19 cellular contexts compared by ENCODE assay signal in the genomic region with DNA sequence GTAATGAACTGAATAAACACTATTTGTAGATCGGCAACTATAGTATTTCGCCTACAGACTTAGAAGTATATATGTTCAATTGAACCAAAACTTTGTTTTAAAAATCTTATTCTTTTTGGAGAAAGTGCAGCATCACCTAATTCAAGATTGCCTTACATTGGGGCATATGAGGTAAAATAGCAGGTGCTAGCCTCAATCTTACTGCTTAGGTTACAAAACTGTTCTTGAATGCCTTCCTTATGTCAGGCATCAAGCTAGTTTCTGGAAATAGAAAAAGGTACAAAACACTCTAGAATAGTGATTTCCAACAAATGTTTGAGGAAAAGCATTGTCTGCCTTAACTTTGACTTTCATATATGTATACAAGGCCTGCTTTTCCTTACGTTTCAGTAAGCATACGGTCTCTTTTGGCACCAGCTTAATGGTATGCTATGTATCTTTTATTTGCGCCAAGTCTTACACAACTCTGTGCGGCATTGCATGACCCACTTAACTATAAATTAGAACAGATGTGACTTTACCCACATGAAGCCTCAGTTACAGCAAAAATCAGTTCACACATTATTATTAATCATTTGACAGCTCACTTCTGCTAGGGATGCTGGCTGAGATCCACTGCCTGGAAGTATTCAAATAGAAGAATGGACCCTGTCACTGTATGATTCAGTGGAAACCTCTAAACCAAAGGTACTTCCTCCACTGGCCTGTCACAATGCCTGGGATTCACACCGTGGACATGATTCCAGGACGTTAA.
DNase-seq lines count a peak whose midpoint lies in the region; ATAC-seq, FAIRE-seq and TF ChIP-seq lines count a peak whose summit lies in the region.
"Had no signal": no experiment of that assay in that cellular context is flagged by ENCODE, and none has a peak within 500 bp of the region (broad histone marks: within the 10 kb centered on the region; RNA-seq: fewer than 3 reads in every experiment).

No MANE protein-coding gene starts in this region.

- no peaks in the 10 kb centered on the region for H3K9me3 ChIP-seq in HepG2 (ENCODE audit: low read length)
- H3K9me3 ChIP-seq: esophagus squamous epithelium had no signal

- no peaks in the 10 kb centered on the region for H4K20me1 ChIP-seq in HepG2 (ENCODE audit: insufficient read depth, low read length)

- TF ChIP-seq POLR2A in HepG2 (IDR thresholded peaks at IDR 0.05; ENCODE audit: insufficient read depth in 1 of 2, low read depth in 2 of 2, low read length in 2 of 2): no peak

- POLR2A ChIA-PET in HepG2 (lab: Yijun Ruan, JAX): no interaction called here

- H3K36me3 ChIP-seq in HepG2 (replicated peaks in 1 of 2; ENCODE audit: control insufficient read depth in 1 of 2, insufficient read depth in 2 of 2, low read length in 2 of 2): no peaks in the 10 kb centered on the region
- H3K36me3 ChIP-seq: esophagus squamous epithelium had no signal

- H3K4me2 ChIP-seq in HepG2 (ENCODE audit: low read depth, low read length): no peak overlapping the region
- H3K4me2 ChIP-seq: GM23338 had no signal

- DNase-seq in AG10803 (ENCODE audit: low read depth): peak; percentile 89
- peak; percentile 41 for DNase-seq in dermis blood vessel endothelial cell
- no peak for DNase-seq in HepG2 (ENCODE audit: low spot score)
- no peak for DNase-seq in NCI-H510A treated with DMSO at 0.1 percent for 48 hours (lab: John Stamatoyannopoulos, UW)
- no peak for DNase-seq in SKM-1 treated with dmso at 0.1 percent for 144 hours (lab: John Stamatoyannopoulos, UW; ENCODE audit: unreplicated experiment)
- DNase-seq: activated naive CD4-positive, alpha-beta T cell treated with Interleukin-2 at 50 U/mL for 16 hours; esophagus squamous epithelium; left ventricle myocardium superior; NCI-H1092; NCI-H82; nucleus accumbens; stimulated activated CD4-positive, alpha-beta T cell treated with anti-CD3 and anti-CD28 coated beads, Interleukin-2, amount 100 ng/mL, for 48 hours; SW 1271 had no signal

- no peak for TF ChIP-seq EP300 in Ishikawa (IDR thresholded peaks at IDR 0.05; ENCODE audit: borderline replicate concordance)
- no peak for TF ChIP-seq EP300 in HepG2 (IDR thresholded peaks at IDR 0.05; ENCODE audit: low read depth in 2 of 2, low read length in 2 of 2)
- no peak for TF ChIP-seq EP300 in HepG2 (CRISPR knock-in tag; IDR thresholded peaks at IDR 0.05; ENCODE audit: borderline replicate concordance)

- WGBS in HepG2 (ENCODE audit: low lambda C conversion rate): 63% methylated on average over 8 of the region's 8 CpGs

- CTCF ChIA-PET in HepG2 (lab: Yijun Ruan, JAX; ENCODE audit: low intra/inter-chr PET ratio, low total read pairs): no interaction called here

- ATAC-seq in HepG2 (peak; percentile 41; the same call in 1 of the 3 replicates), HG02571 (IDR thresholded peaks at IDR 0.05; ENCODE audit: unreplicated experiment) (no peak), HG02759 (IDR thresholded peaks at IDR 0.05; ENCODE audit: unreplicated experiment) (no peak)
- ATAC-seq: GM23338, K562, left ventricle myocardium superior, Panc1 had no signal

- BruUV-seq in HepG2 (replicated peaks; lab: Mats Ljungman, UMichigan): no TSS peak

- in situ Hi-C loops in HepG2 (cut with HindIII; ENCODE audit: extremely low pct_ligation_motif_present, low pct_unique_long_range_greater_than_20kb): no loop called here

- no peaks in the 10 kb centered on the region for H3K79me2 ChIP-seq in HepG2 (ENCODE audit: insufficient read depth, low read length)

- no peak overlapping the region for H2AFZ ChIP-seq in HepG2 (ENCODE audit: low read length)
- H2AFZ ChIP-seq: GM23338 had no signal

- no peaks in the 10 kb centered on the region for H3K27me3 ChIP-seq in HepG2 (ENCODE audit: control insufficient read depth in 1 of 2, insufficient read depth in 2 of 2, low read length in 2 of 2)
- H3K27me3 ChIP-seq: esophagus squamous epithelium had no signal

- FAIRE-seq in HepG2 (lab: Jason Lieb, UNC): no peak
- FAIRE-seq: K562 had no signal

- intact Hi-C loops in HepG2 (cut with micrococcal nuclease; ENCODE audit: unreplicated experiment): no loop called here

- no peak overlapping the region for H3K9ac ChIP-seq in HepG2 (ENCODE audit: insufficient read depth, low read depth, low read length)

- TF ChIP-seq CTCF in AG10803 (conservative IDR thresholded peaks at IDR 0.05; ENCODE audit: low read length) (no peak), HepG2 (CRISPR knock-in tag; IDR thresholded peaks at IDR 0.05) (no peak)

- H3K4me1 ChIP-seq in HepG2 (ENCODE audit: insufficient read depth, low read length): no peaks in the 10 kb centered on the region

- TF ChIP-seq RAD21 in Ishikawa (IDR thresholded peaks at IDR 0.05; ENCODE audit: low read depth) (no peak), HepG2 (CRISPR knock-in tag; IDR thresholded peaks at IDR 0.05) (no peak)

- H3K27ac ChIP-seq in HepG2 (ENCODE audit: extremely low read length, insufficient read depth, low read length): no peak overlapping the region
- H3K27ac ChIP-seq: esophagus squamous epithelium had no signal

- H3K4me3 ChIP-seq in AG10803 (ENCODE audit: low read length) (no peak overlapping the region), HepG2 (replicated peaks in 1 of 3; ENCODE audit: insufficient read depth in 1 of 3, low read depth in 2 of 3, low read length in 3 of 3) (no peak overlapping the region)
- H3K4me3 ChIP-seq: esophagus squamous epithelium, GM23338, K562 had no signal

TF ChIP-seq in Ishikawa, 13 proteins besides CTCF, POLR2A, EP300 and RAD21:
- TF ChIP-seq TEAD4 (IDR thresholded peaks at IDR 0.05) (no peak), CEBPB (IDR thresholded peaks at IDR 0.05) (peak; percentile 67)

TF ChIP-seq in HepG2, 621 proteins besides CTCF, POLR2A, EP300 and RAD21:
- TF ChIP-seq SAFB2 (CRISPR knock-in tag; IDR thresholded peaks at IDR 0.05; ENCODE audit: borderline replicate concordance, low read depth) (no peak), ZNF619 (CRISPR knock-in tag; IDR thresholded peaks at IDR 0.05) (no peak), ZNF317 (CRISPR knock-in tag; IDR thresholded peaks at IDR 0.05) (no peak), ZNF816 (CRISPR knock-in tag; IDR thresholded peaks at IDR 0.05; ENCODE audit: borderline replicate concordance) (no peak)
- TF ChIP-seq, protein P1, sequence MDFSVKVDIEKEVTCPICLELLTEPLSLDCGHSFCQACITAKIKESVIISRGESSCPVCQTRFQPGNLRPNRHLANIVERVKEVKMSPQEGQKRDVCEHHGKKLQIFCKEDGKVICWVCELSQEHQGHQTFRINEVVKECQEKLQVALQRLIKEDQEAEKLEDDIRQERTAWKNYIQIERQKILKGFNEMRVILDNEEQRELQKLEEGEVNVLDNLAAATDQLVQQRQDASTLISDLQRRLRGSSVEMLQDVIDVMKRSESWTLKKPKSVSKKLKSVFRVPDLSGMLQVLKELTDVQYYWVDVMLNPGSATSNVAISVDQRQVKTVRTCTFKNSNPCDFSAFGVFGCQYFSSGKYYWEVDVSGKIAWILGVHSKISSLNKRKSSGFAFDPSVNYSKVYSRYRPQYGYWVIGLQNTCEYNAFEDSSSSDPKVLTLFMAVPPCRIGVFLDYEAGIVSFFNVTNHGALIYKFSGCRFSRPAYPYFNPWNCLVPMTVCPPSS (IDR thresholded peaks at IDR 0.05): no peak

Comparison
In these comparisons a context has a peak if more than half of its experiments do, and no peak if none do; other contexts are left out.
1. DNase-seq: peak in AG10803 (single experiment) and dermis blood vessel endothelial cell (single experiment); none in HepG2 (single experiment), NCI-H510A treated with DMSO at 0.1 percent for 48 hours (single experiment) and SKM-1 treated with dmso at 0.1 percent for 144 hours (single experiment).